Comparison of ENCODE assay signal across 21 cellular contexts in genomic region chr1:240928265-240928664, GRCh38.
A peak's percentile ranks its signal among the peaks of the same experiment; 100 is the strongest.
DNase-seq lines count a peak whose midpoint lies in the region; ATAC-seq, FAIRE-seq and TF ChIP-seq lines count a peak whose summit lies in the region.
"Had no signal": no experiment of that assay in that cellular context is flagged by ENCODE, and none has a peak within 500 bp of the region (broad histone marks: within the 10 kb centered on the region; RNA-seq: fewer than 3 reads in every experiment).

No MANE protein-coding gene starts in this region.

- BruUV-seq in HepG2 (replicated peaks; lab: Mats Ljungman, UMichigan) = no TSS peak

- TF ChIP-seq CTCF in right lobe of liver (IDR thresholded peaks at IDR 0.05) (no peak), HepG2 (CRISPR knock-in tag; IDR thresholded peaks at IDR 0.05) (no peak), hepatocyte (IDR thresholded peaks at IDR 0.05; ENCODE audit: poor library complexity) (no peak), transverse colon (IDR thresholded peaks at IDR 0.05) (no peak)

- intact Hi-C loops in right lobe of liver (cut with DNase I) (no loop called here), HepG2 (cut with micrococcal nuclease; ENCODE audit: unreplicated experiment) (no loop called here), transverse colon (cut with DNase I; ENCODE audit: low total_unique reads) (no loop called here)

- no peaks in the 10 kb centered on the region for H4K20me1 ChIP-seq in HepG2 (ENCODE audit: insufficient read depth, low read length)
- no peaks in the 10 kb centered on the region for H4K20me1 ChIP-seq in hepatocyte (ENCODE audit: insufficient read depth, poor library complexity, severe bottlenecking)
- H4K20me1 ChIP-seq in GM23248 (ENCODE audit: insufficient read depth) = no peaks in the 10 kb centered on the region
- H4K20me1 ChIP-seq: BLaER1 treated with 17β-estradiol and CSF1 and Interleukin-3, amounts not matched to agents 10 nM and 100 nM had no signal

- H3K27ac ChIP-seq in right lobe of liver (peak overlapping the region in 1 of 3 donors; percentile 32), HepG2 (ENCODE audit: extremely low read length, insufficient read depth, low read length) (no peak overlapping the region), hepatocyte (peak overlapping the region; percentile 25), transverse colon (peak overlapping the region in 3 of 4 donors; percentile 16 to 70 (median 66)), GM23248 (no peak overlapping the region)
- H3K27ac ChIP-seq: 22Rv1; BLaER1 treated with 17β-estradiol and CSF1 and Interleukin-3, amounts not matched to agents 10 nM and 100 nM had no signal

- WGBS in right lobe of liver (ENCODE audit: insufficient coverage, low coverage, low lambda C conversion rate, missing lambda C conversion rate) = 33% methylated on average over 4 of the region's 4 CpGs
- WGBS in HepG2 (ENCODE audit: low lambda C conversion rate) = 42% methylated on average over 4 of the region's 4 CpGs
- 92% methylated on average over 4 of the region's 4 CpGs for WGBS in hepatocyte (ENCODE audit: low lambda C conversion rate, missing lambda C conversion rate)
- 63 to 73% methylated on average over 4 of the region's 4 CpGs for WGBS in transverse colon (ENCODE audit: low coverage in 1 of 2), 2 donors
- WGBS in GM23248 (ENCODE audit: low coverage in 1 of 2, low lambda C conversion rate in 2 of 2, missing lambda C conversion rate in 2 of 2), 2 experiments = 41 to 50% methylated on average over 4 of the region's 4 CpGs

- H3K79me2 ChIP-seq in HepG2 (ENCODE audit: insufficient read depth, low read length) (no peaks in the 10 kb centered on the region), hepatocyte (no peaks in the 10 kb centered on the region), GM23248 (ENCODE audit: insufficient read depth) (no peaks in the 10 kb centered on the region)

- peaks cover 0 to 9% (median 0%) of the 10 kb centered on the region in 4 donors for H3K4me1 ChIP-seq in right lobe of liver
- H3K4me1 ChIP-seq in HepG2 (ENCODE audit: insufficient read depth, low read length) = no peaks in the 10 kb centered on the region
- no peaks in the 10 kb centered on the region for H3K4me1 ChIP-seq in hepatocyte (ENCODE audit: insufficient read depth)
- H3K4me1 ChIP-seq in transverse colon = peaks cover 0 to 6% (median 0%) of the 10 kb centered on the region in 4 donors
- H3K4me1 ChIP-seq in GM23248 (ENCODE audit: insufficient read depth) = no peaks in the 10 kb centered on the region
- H3K4me1 ChIP-seq: BE2C; BLaER1 treated with 17β-estradiol and CSF1 and Interleukin-3, amounts not matched to agents 10 nM and 100 nM had no signal

- H3K4me3 ChIP-seq in right lobe of liver (no peak overlapping the region), HepG2 (replicated peaks in 1 of 3; ENCODE audit: insufficient read depth in 1 of 3, low read depth in 2 of 3, low read length in 3 of 3) (no peak overlapping the region), hepatocyte (no peak overlapping the region), transverse colon (no peak overlapping the region), GM23248 (no peak overlapping the region)
- H3K4me3 ChIP-seq: BLaER1 treated with 17β-estradiol and CSF1 and Interleukin-3, amounts not matched to agents 10 nM and 100 nM had no signal

- H3K27me3 ChIP-seq in right lobe of liver (no peaks in the 10 kb centered on the region), HepG2 (ENCODE audit: control insufficient read depth in 1 of 2, insufficient read depth in 2 of 2, low read length in 2 of 2) (no peaks in the 10 kb centered on the region), hepatocyte (no peaks in the 10 kb centered on the region), transverse colon (no peaks in the 10 kb centered on the region), GM23248 (replicated peaks; ENCODE audit: insufficient read depth) (no peaks in the 10 kb centered on the region; the same call in 1 of the 2 replicates)
- H3K27me3 ChIP-seq: BE2C; BLaER1 treated with 17β-estradiol and CSF1 and Interleukin-3, amounts not matched to agents 10 nM and 100 nM had no signal

- POLR2A ChIA-PET in HepG2 (lab: Yijun Ruan, JAX) = no interaction called here

- TF ChIP-seq RAD21 in HepG2 (CRISPR knock-in tag; IDR thresholded peaks at IDR 0.05) = no peak

- in situ Hi-C loops in HepG2 (cut with HindIII; ENCODE audit: extremely low pct_ligation_motif_present, low pct_unique_long_range_greater_than_20kb) (no loop called here), transverse colon (cut with MboI; ENCODE audit: low pct_ligation_motif_present in 1 of 4, low pct_unique_long_range_greater_than_20kb in 1 of 4, low sequenced_read_pairs in 3 of 4) (loop anchor here in 2 of 4 donors (25.0 kb wide), 1 partner anchor 191 kb away; no protein-coding TSS in a partner anchor), GM23248 (cut with MboI) (no loop called here)

- TF ChIP-seq POLR2A in right lobe of liver (IDR thresholded peaks at IDR 0.05) (no peak), HepG2 (IDR thresholded peaks at IDR 0.05; ENCODE audit: insufficient read depth in 1 of 2, low read depth in 2 of 2, low read length in 2 of 2) (no peak), transverse colon (IDR thresholded peaks at IDR 0.05) (no peak)

- H3K36me3 ChIP-seq in right lobe of liver (no peaks in the 10 kb centered on the region), HepG2 (replicated peaks in 1 of 2; ENCODE audit: control insufficient read depth in 1 of 2, insufficient read depth in 2 of 2, low read length in 2 of 2) (no peaks in the 10 kb centered on the region), hepatocyte (replicated peaks; ENCODE audit: insufficient read depth, low read depth) (no peaks in the 10 kb centered on the region), transverse colon (no peaks in the 10 kb centered on the region), GM23248 (ENCODE audit: low read depth) (no peaks in the 10 kb centered on the region)
- H3K36me3 ChIP-seq: BE2C; BLaER1 treated with 17β-estradiol and CSF1 and Interleukin-3, amounts not matched to agents 10 nM and 100 nM had no signal

- CTCF ChIA-PET in HepG2 (lab: Yijun Ruan, JAX; ENCODE audit: low intra/inter-chr PET ratio, low total read pairs) = no interaction called here

- H2AFZ ChIP-seq in HepG2 (ENCODE audit: low read length) (no peak overlapping the region), hepatocyte (no peak overlapping the region), GM23248 (no peak overlapping the region)

- no peaks in the 10 kb centered on the region for H3F3A ChIP-seq in GM23248 (ENCODE audit: insufficient read depth)

- no peak for TF ChIP-seq EP300 in HepG2 (IDR thresholded peaks at IDR 0.05; ENCODE audit: low read depth in 2 of 2, low read length in 2 of 2)
- no peak for TF ChIP-seq EP300 in HepG2 (CRISPR knock-in tag; IDR thresholded peaks at IDR 0.05; ENCODE audit: borderline replicate concordance)
- TF ChIP-seq EP300 in transverse colon (IDR thresholded peaks at IDR 0.05; ENCODE audit: low read depth) = no peak

- ATAC-seq in right lobe of liver (peak in 3 of 4 donors; percentile 10 to 48 (median 23)), HepG2 (no peak)
- ATAC-seq: HCT116 had no signal

- H3K9me3 ChIP-seq in right lobe of liver (no peaks in the 10 kb centered on the region), HepG2 (ENCODE audit: low read length) (peaks cover 13% of the 10 kb centered on the region), hepatocyte (ENCODE audit: low read depth) (no peaks in the 10 kb centered on the region), transverse colon (peaks cover 0 to 2% of the 10 kb centered on the region in 2 donors), GM23248 (ENCODE audit: low read depth) (no peaks in the 10 kb centered on the region)
- H3K9me3 ChIP-seq: BE2C had no signal

- H3K9ac ChIP-seq in HepG2 (ENCODE audit: insufficient read depth, low read depth, low read length) = no peak overlapping the region
- H3K9ac ChIP-seq in GM23248 = no peak overlapping the region
- H3K9ac ChIP-seq: BLaER1 treated with 17β-estradiol and CSF1 and Interleukin-3, amounts not matched to agents 10 nM and 100 nM had no signal

- H3K9me2 ChIP-seq in hepatocyte (replicated peaks; ENCODE audit: insufficient read depth) = no peaks in the 10 kb centered on the region
- no peaks in the 10 kb centered on the region for H3K9me2 ChIP-seq in GM23248 (ENCODE audit: insufficient read depth)

- DNase-seq in right lobe of liver (no peak), HepG2 (ENCODE audit: low spot score) (no peak), hepatocyte (ENCODE audit: low spot score) (no peak), transverse colon (no peak), pons (ENCODE audit: low spot score) (no peak), GM23248 (no peak)
- DNase-seq: ACHN; AML-193; BE2C; CD4-positive, alpha-beta T cell; CD8-positive, alpha-beta memory T cell; DMS79 treated with DMSO at 0.1 percent for 48 hours; GF-D8; H7 had no signal

- FAIRE-seq in HepG2 (lab: Jason Lieb, UNC) = no peak
- FAIRE-seq: A204.1, GM12891, GM18507, H1 had no signal

- no peak overlapping the region for H3K4me2 ChIP-seq in HepG2 (ENCODE audit: low read depth, low read length)
- no peak overlapping the region for H3K4me2 ChIP-seq in hepatocyte
- no peak overlapping the region for H3K4me2 ChIP-seq in GM23248 (ENCODE audit: unreplicated experiment)
- H3K4me2 ChIP-seq: BLaER1 treated with 17β-estradiol and CSF1 and Interleukin-3, amounts not matched to agents 10 nM and 100 nM had no signal

TF ChIP-seq in HepG2, 621 proteins besides CTCF, POLR2A, EP300 and RAD21:
- TF ChIP-seq, protein P1, sequence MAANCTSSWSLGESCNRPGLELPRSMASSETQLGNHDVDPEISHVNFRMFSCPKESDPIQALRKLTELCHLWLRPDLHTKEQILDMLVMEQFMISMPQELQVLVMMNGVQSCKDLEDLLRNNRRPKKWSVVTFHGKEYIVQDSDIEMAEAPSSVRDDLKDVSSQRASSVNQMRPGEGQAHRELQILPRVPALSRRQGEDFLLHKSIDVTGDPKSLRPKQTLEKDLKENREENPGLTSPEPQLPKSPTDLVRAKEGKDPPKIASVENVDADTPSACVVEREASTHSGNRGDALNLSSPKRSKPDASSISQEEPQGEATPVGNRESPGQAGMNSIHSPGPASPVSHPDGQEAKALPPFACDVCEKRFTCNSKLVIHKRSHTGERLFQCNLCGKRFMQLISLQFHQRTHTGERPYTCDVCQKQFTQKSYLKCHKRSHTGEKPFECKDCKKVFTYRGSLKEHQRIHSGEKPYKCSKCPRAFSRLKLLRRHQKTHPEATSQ (CRISPR knock-in tag; IDR thresholded peaks at IDR 0.05; ENCODE audit: borderline replicate concordance) = no peak
- TF ChIP-seq ZFP82 (CRISPR knock-in tag; IDR thresholded peaks at IDR 0.05; ENCODE audit: borderline replicate concordance) = no peak
TF ChIP-seq in HepG2: peak in this region for 0.

Comparison
In these comparisons a context has a peak if more than half of its experiments do, and no peak if none do; other contexts are left out.
1. H3K27ac ChIP-seq: peak in hepatocyte (single experiment) and transverse colon (3 of 4); none in HepG2 (single experiment) and GM23248 (single experiment).